Comparison of ENCODE assay signal across 1 cellular context in the genomic region with DNA sequence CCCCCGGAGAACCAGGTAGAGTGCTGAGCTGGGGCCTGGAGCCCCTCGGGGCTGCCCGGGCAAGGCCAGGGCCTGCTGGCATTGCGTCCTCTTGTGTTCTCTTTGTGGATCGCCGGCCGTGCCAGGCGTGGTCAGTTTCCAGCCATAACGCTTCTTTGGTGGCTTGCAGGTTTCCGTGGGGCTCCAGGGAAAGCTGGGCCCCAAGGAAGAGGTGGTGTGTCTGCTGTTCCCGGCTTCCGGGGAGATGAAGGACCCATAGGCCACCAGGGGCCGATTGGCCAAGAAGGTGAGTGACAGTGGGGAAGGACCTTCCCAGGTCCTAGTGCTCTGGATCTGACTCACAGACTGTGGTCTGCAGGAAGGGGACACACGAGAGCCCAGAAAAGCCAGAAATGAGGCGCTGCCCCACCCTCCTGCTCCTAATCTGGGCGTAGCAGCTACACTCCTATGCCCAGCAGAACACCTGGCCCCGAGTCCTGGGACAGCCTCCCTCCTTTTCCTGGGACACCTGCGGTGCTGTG.
TF ChIP-seq lines count a peak whose summit lies in the region.

No MANE protein-coding gene starts in this region.

TF ChIP-seq in IMR-90, 13 proteins besides CTCF, POLR2A, EP300 and RAD21:
- no peak for TF ChIP-seq MAFK (IDR thresholded peaks at IDR 0.05; ENCODE audit: low read depth, low read length)
- no peak for TF ChIP-seq BHLHE40 (IDR thresholded peaks at IDR 0.05; ENCODE audit: low read depth, low read length)
- no peak for TF ChIP-seq RCOR1 (IDR thresholded peaks at IDR 0.05; ENCODE audit: insufficient replicate concordance, low read length)
- TF ChIP-seq RFX5 (IDR thresholded peaks at IDR 0.05; ENCODE audit: low read depth, low read length) = no peak
- TF ChIP-seq USF2 (IDR thresholded peaks at IDR 0.05; ENCODE audit: low read depth, low read length) = no peak
- TF ChIP-seq CHD1 (IDR thresholded peaks at IDR 0.05; ENCODE audit: low read depth, low read length) = no peak
- TF ChIP-seq, protein P1, sequence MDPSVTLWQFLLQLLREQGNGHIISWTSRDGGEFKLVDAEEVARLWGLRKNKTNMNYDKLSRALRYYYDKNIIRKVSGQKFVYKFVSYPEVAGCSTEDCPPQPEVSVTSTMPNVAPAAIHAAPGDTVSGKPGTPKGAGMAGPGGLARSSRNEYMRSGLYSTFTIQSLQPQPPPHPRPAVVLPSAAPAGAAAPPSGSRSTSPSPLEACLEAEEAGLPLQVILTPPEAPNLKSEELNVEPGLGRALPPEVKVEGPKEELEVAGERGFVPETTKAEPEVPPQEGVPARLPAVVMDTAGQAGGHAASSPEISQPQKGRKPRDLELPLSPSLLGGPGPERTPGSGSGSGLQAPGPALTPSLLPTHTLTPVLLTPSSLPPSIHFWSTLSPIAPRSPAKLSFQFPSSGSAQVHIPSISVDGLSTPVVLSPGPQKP (IDR thresholded peaks at IDR 0.05; ENCODE audit: borderline replicate concordance, low read depth, low read length) = no peak
- no peak for TF ChIP-seq CEBPB (IDR thresholded peaks at IDR 0.05; ENCODE audit: low read depth, low read length)
- TF ChIP-seq FOS (IDR thresholded peaks at IDR 0.05; ENCODE audit: low read depth, low read length) = no peak
- no peak for TF ChIP-seq MAZ (IDR thresholded peaks at IDR 0.05; ENCODE audit: borderline replicate concordance, low read depth, low read length)
- TF ChIP-seq MXI1 (IDR thresholded peaks at IDR 0.05; ENCODE audit: borderline replicate concordance, low read depth, low read length) = no peak
- no peak for TF ChIP-seq NFE2L2 (IDR thresholded peaks at IDR 0.05; ENCODE audit: low read depth, low read length)
- TF ChIP-seq SMC3 (IDR thresholded peaks at IDR 0.05; ENCODE audit: low read depth, low read length) = no peak
